Comparison of ENCODE assay signal across 21 cellular contexts in genomic region chr9:92977279-92977678, GRCh38. TPM values are rescaled to one million over a fixed set of nuclear protein-coding genes. Genes with fewer than 3 reads are reported as not detected.
A peak's percentile ranks its signal among the peaks of the same experiment; 100 is the strongest.
DNase-seq lines count a peak whose midpoint lies in the region; ATAC-seq and TF ChIP-seq lines count a peak whose summit lies in the region.
"Had no signal": no experiment of that assay in that cellular context is flagged by ENCODE, and none has a peak within 500 bp of the region (broad histone marks: within the 10 kb centered on the region; RNA-seq: fewer than 3 reads in every experiment).

No MANE protein-coding gene starts in this region.

- H3K9me3 Mint-ChIP-seq in activated CD8-positive, alpha-beta memory T cell treated with anti-CD3 and anti-CD28 coated beads, Interleukin-2, amount 10 ng/mL, durations not matched to agents 7 days and 5 days (ENCODE audit: low read depth): peaks cover 12% of the 10 kb centered on the region
- no peaks in the 10 kb centered on the region for H3K9me3 Mint-ChIP-seq in activated B cell treated with CpG ODN at 0.5 μM for 24 hours
- H3K9me3 Mint-ChIP-seq in effector memory CD8-positive, alpha-beta T cell: no peaks in the 10 kb centered on the region

- H3K27ac Mint-ChIP-seq in activated CD8-positive, alpha-beta memory T cell treated with anti-CD3 and anti-CD28 coated beads, Interleukin-2, amount 10 ng/mL, durations not matched to agents 7 days and 5 days: peak overlapping the region; percentile 21
- peak overlapping the region; percentile 42 for H3K27ac Mint-ChIP-seq in activated B cell treated with CpG ODN at 0.5 μM for 24 hours
- peak overlapping the region; percentile 91 to 99 for H3K27ac Mint-ChIP-seq in effector memory CD8-positive, alpha-beta T cell
- H3K27ac Mint-ChIP-seq: nephron progenitor cell had no signal

- intact Hi-C loops in activated B cell treated with CpG ODN at 0.5 μM for 24 hours (cut with micrococcal nuclease): no loop called here

- H3K4me1 Mint-ChIP-seq in activated CD8-positive, alpha-beta memory T cell treated with anti-CD3 and anti-CD28 coated beads, Interleukin-2, amount 10 ng/mL, durations not matched to agents 7 days and 5 days: peaks cover 72% of the 10 kb centered on the region
- H3K4me1 Mint-ChIP-seq in activated B cell treated with CpG ODN at 0.5 μM for 24 hours: peaks cover 65% of the 10 kb centered on the region
- peaks cover 60 to 82% of the 10 kb centered on the region in 2 donors for H3K4me1 Mint-ChIP-seq in effector memory CD8-positive, alpha-beta T cell (ENCODE audit: low read depth in 2 of 2)

- POLR2A ChIA-PET in activated B cell treated with CpG ODN at 0.5 μM for 24 hours (lab: Charles Lee): no interaction called here

- H3K4me3 Mint-ChIP-seq in activated CD8-positive, alpha-beta memory T cell treated with anti-CD3 and anti-CD28 coated beads, Interleukin-2, amount 10 ng/mL, durations not matched to agents 7 days and 5 days: no peak overlapping the region
- peak overlapping the region; percentile 25 for H3K4me3 Mint-ChIP-seq in activated B cell treated with CpG ODN at 0.5 μM for 24 hours
- H3K4me3 Mint-ChIP-seq in effector memory CD8-positive, alpha-beta T cell: peak overlapping the region; percentile 53 to 66
- H3K4me3 Mint-ChIP-seq: nephron progenitor cell had no signal

- CTCF ChIA-PET in activated CD8-positive, alpha-beta memory T cell treated with anti-CD3 and anti-CD28 coated beads, Interleukin-2, amount 10 ng/mL, durations not matched to agents 7 days and 5 days (lab: Charles Lee): interaction anchor here (1.1 kb wide), 1 partner anchor 26 kb away, joined by 4 read pairs; no protein-coding TSS in a partner anchor
- CTCF ChIA-PET in activated B cell treated with CpG ODN at 0.5 μM for 24 hours (lab: Charles Lee): no interaction called here

- no peak for ATAC-seq in activated CD8-positive, alpha-beta memory T cell treated with anti-CD3 and anti-CD28 coated beads, Interleukin-2, amount 10 ng/mL, durations not matched to agents 7 days and 5 days
- ATAC-seq in activated B cell treated with CpG ODN at 0.5 μM for 24 hours (ENCODE audit: low read depth): no peak
- ATAC-seq in effector memory CD8-positive, alpha-beta T cell (replicated peaks): no peak
- ATAC-seq: body of pancreas had no signal

- no peak for DNase-seq in activated CD8-positive, alpha-beta memory T cell treated with anti-CD3 and anti-CD28 coated beads, Interleukin-2, amount 10 ng/mL, durations not matched to agents 7 days and 5 days
- DNase-seq in activated CD8-positive, alpha-beta memory T cell treated with anti-CD3 and anti-CD28 coated beads, Interleukin-2, amount 50 U/mL, for 48 hours: no peak
- DNase-seq in activated B cell treated with CpG ODN at 0.5 μM for 24 hours (no peak), NCI-H2227 (lab: John Stamatoyannopoulos, UW; ENCODE audit: unreplicated experiment) (no peak), NCI-H226 (no peak)
- DNase-seq in effector memory CD8-positive, alpha-beta T cell: no peak
- DNase-seq in stimulated activated CD8-positive, alpha-beta memory T cell treated with anti-CD3 and anti-CD28 coated beads, Interleukin-4, amount 100 ng/mL, for 48 hours: peak; percentile 22
- no peak for DNase-seq in stimulated activated CD4-positive, alpha-beta T cell treated with anti-CD3 and anti-CD28 coated beads, Interleukin-2, amount 100 ng/mL, for 24 hours
- DNase-seq: activated gamma-delta T cell; body of pancreas; DMS79; GOT3; hippocampal formation; NCI-H146; NCI-H345; nephron progenitor cell; NK-92 treated with Interleukin-12 subunit alpha and Interleukin-12 subunit beta, amount 100 ng/mL, for 24 hours had no signal

- H3K27me3 Mint-ChIP-seq in activated CD8-positive, alpha-beta memory T cell treated with anti-CD3 and anti-CD28 coated beads, Interleukin-2, amount 10 ng/mL, durations not matched to agents 7 days and 5 days: no peaks in the 10 kb centered on the region
- no peaks in the 10 kb centered on the region for H3K27me3 Mint-ChIP-seq in activated B cell treated with CpG ODN at 0.5 μM for 24 hours
- no peaks in the 10 kb centered on the region for H3K27me3 Mint-ChIP-seq in effector memory CD8-positive, alpha-beta T cell

- no peak for TF ChIP-seq CTCF in activated B cell treated with CpG ODN at 0.5 μM for 24 hours (IDR thresholded peaks at IDR 0.05)

- H3K36me3 Mint-ChIP-seq in activated CD8-positive, alpha-beta memory T cell treated with anti-CD3 and anti-CD28 coated beads, Interleukin-2, amount 10 ng/mL, durations not matched to agents 7 days and 5 days: peaks cover 61% of the 10 kb centered on the region
- peaks cover 70% of the 10 kb centered on the region for H3K36me3 Mint-ChIP-seq in activated B cell treated with CpG ODN at 0.5 μM for 24 hours (ENCODE audit: low read depth)
- H3K36me3 Mint-ChIP-seq in effector memory CD8-positive, alpha-beta T cell (ENCODE audit: insufficient read depth): peaks cover 71% of the 10 kb centered on the region

RNA-seq across cellular contexts. Expression of gene FGD3, which starts 30.0 kb away (rescaled TPM):
- 10 to 100 TPM; 72.1 to 91.2 TPM for total RNA-seq in activated CD8-positive, alpha-beta memory T cell treated with anti-CD3 and anti-CD28 coated beads, Interleukin-2, amount 10 ng/mL, durations not matched to agents 7 days and 5 days
- 46.5 and 61.9 TPM in 2 replicates for total RNA-seq in activated B cell treated with CpG ODN at 0.5 μM for 24 hours
- total RNA-seq: fibroblast of villous mesenchyme, LHCN-M2, pulmonary artery endothelial cell, RPMI7951 had no signal

Comparison
In these comparisons a context has a peak if more than half of its experiments do, and no peak if none do; other contexts are left out.
1. H3K27ac Mint-ChIP-seq: peak in every context shown above with its lines; median percentile 95 in effector memory CD8-positive, alpha-beta T cell; 42 in activated B cell treated with CpG ODN at 0.5 μM for 24 hours; 21 in activated CD8-positive, alpha-beta memory T cell treated with anti-CD3 and anti-CD28 coated beads, Interleukin-2, amount 10 ng/mL, durations not matched to agents 7 days and 5 days.